In the genomic region with DNA sequence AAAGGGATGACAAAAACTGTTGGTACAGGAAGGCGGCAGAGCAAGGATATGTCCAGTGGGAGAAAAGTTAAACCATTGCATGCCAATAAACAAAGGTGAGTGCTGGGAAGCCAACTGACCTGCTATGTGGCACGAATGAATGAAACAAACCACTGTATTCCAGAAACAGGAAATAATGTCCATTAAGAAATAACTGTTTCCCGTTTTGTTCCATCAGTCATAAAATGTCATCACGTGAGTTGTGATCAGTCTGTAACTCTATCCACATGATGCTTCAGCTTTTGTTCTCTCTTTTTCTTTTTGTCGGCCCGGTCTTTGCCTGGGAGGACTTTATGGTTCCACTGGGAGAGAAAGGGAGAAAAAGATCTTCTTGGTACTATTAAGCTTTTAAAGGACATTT, we compare ENCODE assay signal across 1 cellular context.
TF ChIP-seq lines count a peak whose summit lies in the region.

No MANE protein-coding gene starts in this region.

TF ChIP-seq in H1, 55 proteins besides CTCF, POLR2A, EP300 and RAD21 (continued from another document):
- TF ChIP-seq CBX8 (IDR thresholded peaks at IDR 0.05; ENCODE audit: borderline replicate concordance, low read depth, low read length) (no peak), TAF7 (optimal IDR thresholded peaks at IDR 0.05; ENCODE audit: borderline replicate concordance, low read depth, low read length) (no peak), FOSL1 (IDR thresholded peaks at IDR 0.05; ENCODE audit: insufficient read depth, low read depth, low read length) (no peak), TEAD4 (IDR thresholded peaks at IDR 0.05; ENCODE audit: low read depth, low read length) (no peak), CHD1 (IDR thresholded peaks at IDR 0.05; ENCODE audit: low read depth, low read length) (no peak), SUZ12 (IDR thresholded peaks at IDR 0.05; ENCODE audit: low read length) (no peak), SP2 (IDR thresholded peaks at IDR 0.05; ENCODE audit: low read length) (no peak), SAP30 (IDR thresholded peaks at IDR 0.05; ENCODE audit: insufficient read depth, insufficient replicate concordance, low read length) (no peak)
